19 cellular contexts compared by ENCODE assay signal in the genomic region with DNA sequence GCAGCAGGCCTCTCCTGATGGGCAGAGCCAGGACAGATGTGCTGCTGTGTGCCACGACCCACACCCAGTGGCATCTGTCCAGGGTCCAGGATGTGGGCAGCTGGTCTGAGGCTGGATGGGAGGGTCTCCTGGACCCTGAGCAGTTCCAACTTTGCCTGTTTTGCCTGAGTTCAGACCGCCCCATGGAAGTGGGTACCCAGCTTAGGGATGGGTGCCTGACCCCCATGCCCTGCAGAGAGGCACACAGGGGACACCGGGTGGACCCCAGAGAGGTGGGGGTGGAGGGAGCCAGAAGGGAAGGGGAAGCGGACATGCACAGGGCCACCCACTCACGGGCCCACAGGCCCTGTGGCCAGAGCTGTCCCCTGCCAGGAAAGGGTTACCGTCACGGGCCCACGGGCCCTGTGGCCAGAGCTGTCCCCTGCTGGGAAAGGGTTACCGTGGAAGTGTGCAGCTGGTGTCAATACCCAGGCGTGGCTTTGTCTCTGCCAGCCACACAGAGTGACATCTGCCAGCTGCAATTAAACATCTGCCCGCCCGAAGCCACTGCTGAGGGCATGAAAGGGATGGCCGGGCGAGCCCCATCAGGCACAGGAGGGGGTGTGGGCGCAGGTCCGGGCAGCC. TPM values are rescaled to one million over a fixed set of nuclear protein-coding genes. Genes with fewer than 3 reads are reported as not detected.
A peak's percentile ranks its signal among the peaks of the same experiment; 100 is the strongest.
DNase-seq lines count a peak whose midpoint lies in the region; ATAC-seq and TF ChIP-seq lines count a peak whose summit lies in the region.
"Had no signal": no experiment of that assay in that cellular context is flagged by ENCODE, and none has a peak within 500 bp of the region (broad histone marks: within the 10 kb centered on the region; RNA-seq: fewer than 3 reads in every experiment).

No MANE protein-coding gene starts in this region.

- H3K4me1 ChIP-seq in sigmoid colon (peaks cover 0 to 65% (median 46%) of the 10 kb centered on the region in 4 donors), transverse colon (peaks cover 0 to 1% (median 0%) of the 10 kb centered on the region in 4 donors)
- H3K4me1 ChIP-seq: colonic mucosa, testis had no signal

- peak overlapping the region in 3 of 7 donors; percentile 93 to 98 (median 97) for H3K27ac Mint-ChIP-seq in CD14-positive monocyte
- H3K27ac Mint-ChIP-seq in activated naive CD8-positive, alpha-beta T cell treated with anti-CD3 and anti-CD28 coated beads for 36 hours: no peak overlapping the region
- H3K27ac Mint-ChIP-seq: activated CD4-positive, alpha-beta T cell treated with anti-CD3 and anti-CD28 coated beads, Interleukin-2, amount 10 ng/mL, durations not matched to agents 7 days and 5 days; activated naive CD4-positive, alpha-beta T cell treated with anti-CD3 and anti-CD28 coated beads for 36 hours had no signal

- H3K27me3 ChIP-seq in H7 (ENCODE audit: control insufficient read depth, insufficient read depth, low read length) (no peaks in the 10 kb centered on the region), layer of hippocampus (ENCODE audit: control insufficient read depth, insufficient read depth, low read length) (no peaks in the 10 kb centered on the region), sigmoid colon (no peaks in the 10 kb centered on the region), transverse colon (no peaks in the 10 kb centered on the region)
- H3K27me3 ChIP-seq: colonic mucosa, ovary, testis had no signal

- no peak for TF ChIP-seq EP300 in sigmoid colon (IDR thresholded peaks at IDR 0.05)
- TF ChIP-seq EP300 in transverse colon (IDR thresholded peaks at IDR 0.05; ENCODE audit: low read depth): no peak

- no peak for ATAC-seq in HG02885 (IDR thresholded peaks at IDR 0.05; ENCODE audit: poor library complexity, unreplicated experiment)

- H3K36me3 ChIP-seq in H7 (replicated peaks; ENCODE audit: control insufficient read depth, insufficient read depth, low read length): no peaks in the 10 kb centered on the region; the same call in 1 of the 2 replicates
- H3K36me3 ChIP-seq in sigmoid colon: peaks cover 0 to 67% (median 28%) of the 10 kb centered on the region in 4 donors
- H3K36me3 ChIP-seq in transverse colon: peaks cover 0 to 8% (median 0%) of the 10 kb centered on the region in 4 donors
- H3K36me3 ChIP-seq: colonic mucosa, ovary had no signal

- H3K9me3 ChIP-seq in sigmoid colon: no peaks in the 10 kb centered on the region
- no peaks in the 10 kb centered on the region for H3K9me3 ChIP-seq in transverse colon
- H3K9me3 ChIP-seq: colonic mucosa, ovary, testis had no signal

- peaks cover under 1 to 10% (median 3%) of the 10 kb centered on the region in 7 donors for H3K9me3 Mint-ChIP-seq in CD14-positive monocyte
- H3K9me3 Mint-ChIP-seq in activated naive CD8-positive, alpha-beta T cell treated with anti-CD3 and anti-CD28 coated beads for 36 hours: peaks cover 2% of the 10 kb centered on the region
- H3K9me3 Mint-ChIP-seq: activated CD4-positive, alpha-beta T cell treated with anti-CD3 and anti-CD28 coated beads, Interleukin-2, amount 10 ng/mL, durations not matched to agents 7 days and 5 days; activated naive CD4-positive, alpha-beta T cell treated with anti-CD3 and anti-CD28 coated beads for 36 hours had no signal

- intact Hi-C loops in CD14-positive monocyte (cut with micrococcal nuclease): loop anchor here (5.0 to 10.0 kb wide), 5 partner anchors 32 to 80 kb away; a partner anchor contains a TSS
- intact Hi-C loops in sigmoid colon (cut with DNase I): no loop called here
- intact Hi-C loops in transverse colon (cut with DNase I; ENCODE audit: low total_unique reads): no loop called here

- 78 to 82% methylated on average over 16 of the region's 16 CpGs for WGBS in sigmoid colon, 2 donors
- 60% methylated on average over 15 of the region's 16 CpGs; no CpG with 5 or more reads in 1 of the 2 donors for WGBS in transverse colon (ENCODE audit: low coverage in 1 of 2), 2 donors

- H3K27ac ChIP-seq in layer of hippocampus (ENCODE audit: low read depth, low read length): peak overlapping the region; percentile 68
- H3K27ac ChIP-seq in sigmoid colon: no peak overlapping the region
- H3K27ac ChIP-seq in transverse colon: no peak overlapping the region
- H3K27ac ChIP-seq: colonic mucosa, ovary, testis had no signal

- H3K4me1 Mint-ChIP-seq in CD14-positive monocyte: peaks cover 44% of the 10 kb centered on the region
- H3K4me1 Mint-ChIP-seq in activated naive CD8-positive, alpha-beta T cell treated with anti-CD3 and anti-CD28 coated beads for 36 hours: no peaks in the 10 kb centered on the region
- H3K4me1 Mint-ChIP-seq: activated CD4-positive, alpha-beta T cell treated with anti-CD3 and anti-CD28 coated beads, Interleukin-2, amount 10 ng/mL, durations not matched to agents 7 days and 5 days had no signal

- in situ Hi-C loops in transverse colon (cut with MboI; ENCODE audit: low pct_ligation_motif_present in 1 of 4, low pct_unique_long_range_greater_than_20kb in 1 of 4, low sequenced_read_pairs in 3 of 4): no loop called here

- TF ChIP-seq CTCF in CD14-positive monocyte (IDR thresholded peaks at IDR 0.05): no peak
- TF ChIP-seq CTCF in sigmoid colon (IDR thresholded peaks at IDR 0.05): no peak
- TF ChIP-seq CTCF in transverse colon (IDR thresholded peaks at IDR 0.05): no peak

- H3K27me3 Mint-ChIP-seq in CD14-positive monocyte (ENCODE audit: low read depth in 3 of 3): peaks cover 0 to 2% (median 2%) of the 10 kb centered on the region in 3 donors
- H3K27me3 Mint-ChIP-seq in activated naive CD8-positive, alpha-beta T cell treated with anti-CD3 and anti-CD28 coated beads for 36 hours: no peaks in the 10 kb centered on the region
- H3K27me3 Mint-ChIP-seq: activated CD4-positive, alpha-beta T cell treated with anti-CD3 and anti-CD28 coated beads, Interleukin-2, amount 10 ng/mL, durations not matched to agents 7 days and 5 days had no signal

- H3K4me3 ChIP-seq in H7 (ENCODE audit: insufficient read depth, low read depth, low read length): no peak overlapping the region
- no peak overlapping the region for H3K4me3 ChIP-seq in sigmoid colon
- no peak overlapping the region for H3K4me3 ChIP-seq in transverse colon
- H3K4me3 ChIP-seq: colonic mucosa, ovary, testis had no signal

- H3K4me3 Mint-ChIP-seq in CD14-positive monocyte: peak overlapping the region; percentile 68 to 85
- H3K4me3 Mint-ChIP-seq in activated naive CD8-positive, alpha-beta T cell treated with anti-CD3 and anti-CD28 coated beads for 36 hours: no peak overlapping the region
- H3K4me3 Mint-ChIP-seq: activated CD4-positive, alpha-beta T cell treated with anti-CD3 and anti-CD28 coated beads, Interleukin-2, amount 10 ng/mL, durations not matched to agents 7 days and 5 days; activated naive CD4-positive, alpha-beta T cell treated with anti-CD3 and anti-CD28 coated beads for 36 hours had no signal

- peaks cover 20 to 54% of the 10 kb centered on the region in 2 donors for H3K36me3 Mint-ChIP-seq in CD14-positive monocyte
- peaks cover 2% of the 10 kb centered on the region for H3K36me3 Mint-ChIP-seq in activated naive CD8-positive, alpha-beta T cell treated with anti-CD3 and anti-CD28 coated beads for 36 hours

- DNase-seq in CD14-positive monocyte (ENCODE audit: low spot score) (no peak), H7 (peak; percentile 39), sigmoid colon (peak; percentile 42), OCI-M1 (lab: John Stamatoyannopoulos, UW) (no peak), transverse colon (no peak)
- DNase-seq in activated naive CD8-positive, alpha-beta T cell treated with anti-CD3 and anti-CD28 coated beads for 36 hours: no peak
- DNase-seq: activated CD4-positive, alpha-beta T cell treated with anti-CD3 and anti-CD28 coated beads, Interleukin-2, amount 10 ng/mL, durations not matched to agents 7 days and 5 days; activated naive CD4-positive, alpha-beta T cell treated with anti-CD3 and anti-CD28 coated beads for 36 hours; activated T-cell treated with anti-CD3 and anti-CD28 coated beads, Interleukin-2, amount 50 U/mL, for 1 hour; colonic mucosa; DMS153; NK-92 treated with Interleukin-12 subunit alpha and Interleukin-12 subunit beta, amount 100 ng/mL, for 24 hours; ovary; RPMI8226; small intestine; stimulated activated CD8-positive, alpha-beta memory T cell treated with anti-CD3 and anti-CD28 coated beads, Interleukin-4, amount 100 ng/mL, for 48 hours; testis had no signal

- TF ChIP-seq POLR2A in sigmoid colon (IDR thresholded peaks at IDR 0.05) (no peak), transverse colon (IDR thresholded peaks at IDR 0.05) (no peak)

RNA-seq across cellular contexts. Expression of a gene that starts 50.0 kb away (rescaled TPM):
- 1 to 10 TPM; 8.1 to 8.7 TPM for polyA plus RNA-seq in CD14-positive monocyte
- 16.6 and 19.3 TPM in 2 replicates for total RNA-seq in H7 (2014; rRNA removed; shearing (Covaris generic))
- 10 to 100 TPM; 41.6 to 80.0 (median 65.4) TPM for total RNA-seq in sigmoid colon
- 10 to 100 TPM in 1 of 3 donors, 1 to 10 TPM in 2; 3.6 to 14.3 (median 5.1) TPM for polyA plus RNA-seq in sigmoid colon
- 1 to 10 TPM; 5.3 to 5.6 TPM for total RNA-seq in activated naive CD8-positive, alpha-beta T cell treated with anti-CD3 and anti-CD28 coated beads for 36 hours
- total RNA-seq in transverse colon: 10 to 100 TPM; 22.2 to 64.3 (median 26.5) TPM

Comparison
In these comparisons a context has a peak if more than half of its experiments do, and no peak if none do; other contexts are left out.
1. DNase-seq: peak in H7 (single experiment) and sigmoid colon (single experiment); none in CD14-positive monocyte (single experiment), OCI-M1 (single experiment), activated naive CD8-positive, alpha-beta T cell treated with anti-CD3 and anti-CD28 coated beads for 36 hours (single experiment) and transverse colon (single experiment).
2. intact Hi-C loops: an anchor here in CD14-positive monocyte (5.0 to 10.0 kb wide); none called in sigmoid colon and transverse colon.